Comparison of ENCODE assay signal across 8 cellular contexts in genomic region chr13:74574964-74575728, GRCh38.
DNase-seq lines count a peak whose midpoint lies in the region; ATAC-seq and TF ChIP-seq lines count a peak whose summit lies in the region.

No MANE protein-coding gene starts in this region.

- H3K27me3 ChIP-seq in duodenal mucosa (ENCODE audit: control insufficient read depth in 1 of 2, insufficient read depth in 2 of 2, low read length in 2 of 2): peaks cover 16% of the 10 kb centered on the region in 2 donors

- peaks cover 2% of the 10 kb centered on the region for H3K9me3 Mint-ChIP-seq in neural crest cell

- peak overlapping the region; percentile 84 for H3K4me3 Mint-ChIP-seq in neural crest cell

- H3K4me1 ChIP-seq in duodenal mucosa (ENCODE audit: control insufficient read depth in 1 of 2, insufficient read depth in 2 of 2, low read length in 2 of 2): no peaks in the 10 kb centered on the region

- DNase-seq in ELF-1 (ENCODE audit: low read depth, low spot score): peak; percentile 71
- peak; percentile 34 for DNase-seq in M059J (ENCODE audit: low read depth)
- DNase-seq in neural crest cell (ENCODE audit: low read depth, low spot score): no peak
- DNase-seq in NCI-H2081 treated with DMSO at 0.1 percent for 48 hours (lab: John Stamatoyannopoulos, UW): no peak
- no peak for DNase-seq in stimulated activated naive CD4-positive, alpha-beta T cell treated with Interleukin-2 at 50 U/mL for 16 hours (lab: John Stamatoyannopoulos, UW)
- no peak for DNase-seq in islet precursor cell

- H3K27me3 Mint-ChIP-seq in neural crest cell (ENCODE audit: low read depth): no peaks in the 10 kb centered on the region

- peaks cover 26% of the 10 kb centered on the region for H3K4me1 Mint-ChIP-seq in neural crest cell

- H3K9ac ChIP-seq in duodenal mucosa (ENCODE audit: low read depth in 1 of 2, low read length in 2 of 2): no peak overlapping the region

- H3K27ac ChIP-seq in duodenal mucosa (ENCODE audit: low read depth, low read length): no peak overlapping the region

- no peak for ATAC-seq in HG03457 (IDR thresholded peaks at IDR 0.05; ENCODE audit: unreplicated experiment)

- no peaks in the 10 kb centered on the region for H3K36me3 Mint-ChIP-seq in neural crest cell (ENCODE audit: low read depth)

- no peaks in the 10 kb centered on the region for H3K36me3 ChIP-seq in duodenal mucosa (ENCODE audit: control insufficient read depth in 1 of 2, insufficient read depth in 2 of 2, low read length in 2 of 2)

- peak overlapping the region; percentile 72 for H3K27ac Mint-ChIP-seq in neural crest cell (ENCODE audit: unreplicated experiment)

- no peaks in the 10 kb centered on the region for H3K9me3 ChIP-seq in duodenal mucosa (ENCODE audit: control insufficient read depth in 1 of 2, low read length in 2 of 2)

- TF ChIP-seq CTCF in neural crest cell (conservative IDR thresholded peaks at IDR 0.05): no peak

- peak overlapping the region; percentile 37 to 53 for H3K4me3 ChIP-seq in duodenal mucosa (ENCODE audit: low read depth in 1 of 2, low read length in 2 of 2)

Comparison
In these comparisons a context has a peak if more than half of its experiments do, and no peak if none do; other contexts are left out.
1. DNase-seq: peak in ELF-1 (single experiment) and M059J (single experiment); none in neural crest cell (single experiment), NCI-H2081 treated with DMSO at 0.1 percent for 48 hours (single experiment), stimulated activated naive CD4-positive, alpha-beta T cell treated with Interleukin-2 at 50 U/mL for 16 hours (single experiment) and islet precursor cell (single experiment).